In genomic region chr1:151858886-151859665, GRCh38 we compare ENCODE assay signal across 23 cellular contexts. TPM values are rescaled to one million over a fixed set of nuclear protein-coding genes. Genes with fewer than 3 reads are reported as not detected.
"Had no signal": no experiment of that assay in that cellular context is flagged by ENCODE, and none has a peak within 500 bp of the region (broad histone marks: within the 10 kb centered on the region; RNA-seq: fewer than 3 reads in every experiment).

No MANE protein-coding gene starts in this region.

- H3K9ac ChIP-seq: neural progenitor cell had no signal

- H3K4me2 ChIP-seq: neural progenitor cell had no signal

- H3K36me3 Mint-ChIP-seq: activated CD4-positive, alpha-beta memory T cell treated with anti-CD3 and anti-CD28 coated beads for 36 hours; activated CD8-positive, alpha-beta memory T cell treated with anti-CD3 and anti-CD28 coated beads, Interleukin-2, amount 10 ng/mL, durations not matched to agents 7 days and 5 days; activated naive CD8-positive, alpha-beta T cell treated with anti-CD3 and anti-CD28 coated beads, Interleukin-2, amount 10 ng/mL, durations not matched to agents 7 days and 5 days; brain; neural progenitor cell had no signal

- H3K4me1 Mint-ChIP-seq: activated CD8-positive, alpha-beta memory T cell treated with anti-CD3 and anti-CD28 coated beads, Interleukin-2, amount 10 ng/mL, durations not matched to agents 7 days and 5 days had no signal

- H3K36me3 ChIP-seq: gastroesophageal sphincter, heart left ventricle, neural progenitor cell, prostate gland, stomach, upper lobe of left lung had no signal

- H3K9me3 ChIP-seq: gastroesophageal sphincter, heart left ventricle, prostate gland, stomach, testis, upper lobe of left lung had no signal

- H3K27me3 ChIP-seq: dorsolateral prefrontal cortex, gastroesophageal sphincter, heart left ventricle, testis, upper lobe of left lung had no signal

- H3K27me3 Mint-ChIP-seq: activated CD4-positive, alpha-beta memory T cell treated with anti-CD3 and anti-CD28 coated beads for 36 hours; activated CD8-positive, alpha-beta memory T cell treated with anti-CD3 and anti-CD28 coated beads, Interleukin-2, amount 10 ng/mL, durations not matched to agents 7 days and 5 days had no signal

- DNase-seq: activated CD4-positive, alpha-beta memory T cell treated with anti-CD3 and anti-CD28 coated beads for 36 hours; activated CD8-positive, alpha-beta memory T cell treated with anti-CD3 and anti-CD28 coated beads, Interleukin-2, amount 10 ng/mL, durations not matched to agents 7 days and 5 days; activated naive CD4-positive, alpha-beta T cell treated with Interleukin-2 at 50 U/mL for 16 hours; activated naive CD8-positive, alpha-beta T cell treated with anti-CD3 and anti-CD28 coated beads, Interleukin-2, amount 10 ng/mL, durations not matched to agents 7 days and 5 days; amygdala; central memory CD4-positive, alpha-beta T cell; dorsolateral prefrontal cortex; heart left ventricle; mesenchymal stem cell; naive thymus-derived CD4-positive, alpha-beta T cell; right cardiac atrium; stomach; testis; upper lobe of left lung had no signal

- H3K4me1 ChIP-seq: gastroesophageal sphincter, neural progenitor cell, prostate gland, stomach had no signal

- H3K27ac Mint-ChIP-seq: activated CD4-positive, alpha-beta memory T cell treated with anti-CD3 and anti-CD28 coated beads for 36 hours; activated CD8-positive, alpha-beta memory T cell treated with anti-CD3 and anti-CD28 coated beads, Interleukin-2, amount 10 ng/mL, durations not matched to agents 7 days and 5 days; activated naive CD8-positive, alpha-beta T cell treated with anti-CD3 and anti-CD28 coated beads, Interleukin-2, amount 10 ng/mL, durations not matched to agents 7 days and 5 days; brain; naive thymus-derived CD4-positive, alpha-beta T cell; neural progenitor cell; T-helper 2 cell treated with Interferon-gamma antibody and Interleukin-4, amounts not matched to agents 5 μg/mL and 100 μg/mL, for 36 hours had no signal

- H3K4me3 Mint-ChIP-seq: activated CD4-positive, alpha-beta memory T cell treated with anti-CD3 and anti-CD28 coated beads for 36 hours; activated CD8-positive, alpha-beta memory T cell treated with anti-CD3 and anti-CD28 coated beads, Interleukin-2, amount 10 ng/mL, durations not matched to agents 7 days and 5 days; activated naive CD8-positive, alpha-beta T cell treated with anti-CD3 and anti-CD28 coated beads, Interleukin-2, amount 10 ng/mL, durations not matched to agents 7 days and 5 days; brain; naive thymus-derived CD4-positive, alpha-beta T cell; neural progenitor cell; T-helper 2 cell treated with Interferon-gamma antibody and Interleukin-4, amounts not matched to agents 5 μg/mL and 100 μg/mL, for 36 hours had no signal

- H3K9me3 Mint-ChIP-seq: activated CD4-positive, alpha-beta memory T cell treated with anti-CD3 and anti-CD28 coated beads for 36 hours; activated naive CD8-positive, alpha-beta T cell treated with anti-CD3 and anti-CD28 coated beads, Interleukin-2, amount 10 ng/mL, durations not matched to agents 7 days and 5 days; brain; naive thymus-derived CD4-positive, alpha-beta T cell; neural progenitor cell; T-helper 2 cell treated with Interferon-gamma antibody and Interleukin-4, amounts not matched to agents 5 μg/mL and 100 μg/mL, for 36 hours had no signal

- ATAC-seq: activated CD8-positive, alpha-beta memory T cell treated with anti-CD3 and anti-CD28 coated beads, Interleukin-2, amount 10 ng/mL, durations not matched to agents 7 days and 5 days; gastroesophageal sphincter; heart left ventricle; naive thymus-derived CD4-positive, alpha-beta T cell; right cardiac atrium had no signal

- H3K27ac ChIP-seq: dorsolateral prefrontal cortex, gastroesophageal sphincter, heart left ventricle, neural progenitor cell, prostate gland, stomach, testis, upper lobe of left lung had no signal

- H2AFZ ChIP-seq: neural progenitor cell had no signal

- H3K4me3 ChIP-seq: dorsolateral prefrontal cortex, gastroesophageal sphincter, heart left ventricle, neural progenitor cell, prostate gland, stomach, testis, upper lobe of left lung had no signal

RNA-seq across cellular contexts. Expression of gene THEM5, which starts 5.6 kb away (rescaled TPM):
- total RNA-seq: activated CD4-positive, alpha-beta memory T cell treated with anti-CD3 and anti-CD28 coated beads for 36 hours; activated CD8-positive, alpha-beta memory T cell treated with anti-CD3 and anti-CD28 coated beads, Interleukin-2, amount 10 ng/mL, durations not matched to agents 7 days and 5 days; activated naive CD8-positive, alpha-beta T cell treated with anti-CD3 and anti-CD28 coated beads, Interleukin-2, amount 10 ng/mL, durations not matched to agents 7 days and 5 days; gastroesophageal sphincter; mucosa of gallbladder; naive thymus-derived CD4-positive, alpha-beta T cell; osteocyte; prostate gland; skeletal muscle tissue; stomach; testis; upper lobe of left lung had no signal
- polyA plus RNA-seq: heart left ventricle; liver; naive thymus-derived CD4-positive, alpha-beta T cell; stomach had no signal

RNA-seq across cellular contexts. Expression of gene C2CD4D, which starts 19.5 kb away (rescaled TPM):
- total RNA-seq: gastroesophageal sphincter, liver, osteocyte, skeletal muscle tissue had no signal
- polyA plus RNA-seq: heart left ventricle had no signal

RNA-seq across cellular contexts. Expression of gene RORC, which starts 27.5 kb away (rescaled TPM):
- total RNA-seq: osteocyte had no signal

RNA-seq across cellular contexts. Expression of gene LINGO4, which starts 53.9 kb away (rescaled TPM):
- total RNA-seq: gastroesophageal sphincter, osteocyte had no signal
- polyA plus RNA-seq: naive thymus-derived CD4-positive, alpha-beta T cell had no signal
